In the genomic region with DNA sequence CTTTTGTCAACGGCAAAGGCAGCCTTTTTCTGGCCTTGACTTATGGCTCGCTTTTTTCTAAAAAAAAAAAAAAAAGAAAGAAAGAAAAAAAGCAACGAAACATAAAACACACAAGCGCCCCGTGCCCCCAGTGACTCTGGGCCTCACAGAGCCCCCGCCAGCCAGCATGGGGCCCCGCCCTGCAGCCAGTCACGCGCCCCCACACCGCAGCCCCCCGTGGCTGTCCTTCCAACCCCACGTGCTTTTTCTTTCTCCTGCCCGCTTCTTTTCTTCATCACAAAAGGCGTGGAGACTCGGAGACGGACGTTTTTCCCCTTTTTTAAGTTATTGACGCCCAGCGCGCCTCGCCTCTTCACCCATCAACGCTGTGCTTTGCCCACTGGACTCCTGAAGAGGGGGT, we compare ENCODE assay signal across 19 cellular contexts. TPM values are rescaled to one million over a fixed set of nuclear protein-coding genes. Genes with fewer than 3 reads are reported as not detected.
DNase-seq lines count a peak whose midpoint lies in the region; ATAC-seq, FAIRE-seq and TF ChIP-seq lines count a peak whose summit lies in the region.
"Had no signal": no experiment of that assay in that cellular context is flagged by ENCODE, and none has a peak within 500 bp of the region (broad histone marks: within the 10 kb centered on the region; RNA-seq: fewer than 3 reads in every experiment).

No MANE protein-coding gene starts in this region.

- no peak overlapping the region for H3K9ac ChIP-seq in HepG2 (ENCODE audit: insufficient read depth, low read depth, low read length)

- H3K4me3 Mint-ChIP-seq in nephron progenitor cell, result no peak overlapping the region
- H3K4me3 Mint-ChIP-seq: CD4-positive, CD25-positive, alpha-beta regulatory T cell; CD8-positive, alpha-beta memory T cell; H9 had no signal

- H3K9me3 Mint-ChIP-seq in nephron progenitor cell, result no peaks in the 10 kb centered on the region
- H3K9me3 Mint-ChIP-seq: CD4-positive, CD25-positive, alpha-beta regulatory T cell; CD8-positive, alpha-beta memory T cell; H9 had no signal

- H3K9me3 ChIP-seq in right cardiac atrium (ENCODE audit: control insufficient read depth, low read length), result no peaks in the 10 kb centered on the region
- no peaks in the 10 kb centered on the region for H3K9me3 ChIP-seq in HepG2 (ENCODE audit: low read length)
- H3K9me3 ChIP-seq: Caco-2 had no signal

- no peak for TF ChIP-seq RAD21 in HepG2 (CRISPR knock-in tag; IDR thresholded peaks at IDR 0.05)

- intact Hi-C loops in right cardiac atrium (cut with DNase I), result no loop called here
- intact Hi-C loops in Right ventricle myocardium superior (cut with DNase I), result no loop called here
- intact Hi-C loops in HepG2 (cut with micrococcal nuclease; ENCODE audit: unreplicated experiment), result no loop called here

- no peak overlapping the region for H2AFZ ChIP-seq in HepG2 (ENCODE audit: low read length)

- H3K4me1 Mint-ChIP-seq in nephron progenitor cell, result no peaks in the 10 kb centered on the region
- H3K4me1 Mint-ChIP-seq: CD8-positive, alpha-beta memory T cell had no signal

- in situ Hi-C loops in HepG2 (cut with HindIII; ENCODE audit: extremely low pct_ligation_motif_present, low pct_unique_long_range_greater_than_20kb), result loop anchor here (10.0 kb wide), 1 partner anchor 47 kb away; no protein-coding TSS in a partner anchor

- POLR2A ChIA-PET in HepG2 (lab: Yijun Ruan, JAX), result no interaction called here

- TF ChIP-seq EP300 in HepG2 (IDR thresholded peaks at IDR 0.05; ENCODE audit: low read depth in 2 of 2, low read length in 2 of 2) (no peak), HepG2 (CRISPR knock-in tag; IDR thresholded peaks at IDR 0.05; ENCODE audit: borderline replicate concordance) (no peak)

- H3K4me1 ChIP-seq in right cardiac atrium (ENCODE audit: control insufficient read depth, insufficient read depth, low read length) (no peaks in the 10 kb centered on the region), HepG2 (ENCODE audit: insufficient read depth, low read length) (no peaks in the 10 kb centered on the region)
- H3K4me1 ChIP-seq: Caco-2 had no signal

- H3K27ac ChIP-seq in right cardiac atrium (ENCODE audit: low read length), result no peak overlapping the region
- H3K27ac ChIP-seq in HepG2 (ENCODE audit: extremely low read length, insufficient read depth, low read length), result no peak overlapping the region

- peak overlapping the region; percentile 90 for H3K27ac Mint-ChIP-seq in nephron progenitor cell
- H3K27ac Mint-ChIP-seq: CD4-positive, CD25-positive, alpha-beta regulatory T cell had no signal

- H3K27me3 ChIP-seq in right cardiac atrium (ENCODE audit: control insufficient read depth, insufficient read depth) (no peaks in the 10 kb centered on the region), HepG2 (ENCODE audit: control insufficient read depth in 1 of 2, insufficient read depth in 2 of 2, low read length in 2 of 2) (no peaks in the 10 kb centered on the region)

- no peaks in the 10 kb centered on the region for H3K27me3 Mint-ChIP-seq in nephron progenitor cell (ENCODE audit: low read depth, poor library complexity)
- H3K27me3 Mint-ChIP-seq: CD4-positive, CD25-positive, alpha-beta regulatory T cell had no signal

- no peak for TF ChIP-seq POLR2A in HepG2 (IDR thresholded peaks at IDR 0.05; ENCODE audit: insufficient read depth in 1 of 2, low read depth in 2 of 2, low read length in 2 of 2)

- H3K4me2 ChIP-seq in HepG2 (ENCODE audit: low read depth, low read length), result no peak overlapping the region

- no peaks in the 10 kb centered on the region for H3K79me2 ChIP-seq in HepG2 (ENCODE audit: insufficient read depth, low read length)

- no peak for TF ChIP-seq CTCF in HepG2 (CRISPR knock-in tag; IDR thresholded peaks at IDR 0.05)
- no peak for TF ChIP-seq CTCF in nephron progenitor cell (IDR thresholded peaks at IDR 0.05)

- DNase-seq in right cardiac atrium (peak; percentile 8 to 31 (median 28)), Right ventricle myocardium superior (no peak), HepG2 (ENCODE audit: low spot score) (no peak), nephron progenitor cell (no peak), COR-L47 (lab: John Stamatoyannopoulos, UW) (no peak), NCI-H1092 (lab: John Stamatoyannopoulos, UW) (no peak), NCI-H2227 (lab: John Stamatoyannopoulos, UW; ENCODE audit: unreplicated experiment) (no peak)
- DNase-seq: 8988T; C1 segment of cervical spinal cord; Caco-2; CD4-positive, CD25-positive, alpha-beta regulatory T cell; CD8-positive, alpha-beta memory T cell; DMS79 treated with DMSO at 0.1 percent for 48 hours; H9 had no signal

- CTCF ChIA-PET in HepG2 (lab: Yijun Ruan, JAX; ENCODE audit: low intra/inter-chr PET ratio, low total read pairs), result no interaction called here

- H3K36me3 ChIP-seq in HepG2 (replicated peaks in 1 of 2; ENCODE audit: control insufficient read depth in 1 of 2, insufficient read depth in 2 of 2, low read length in 2 of 2), result peaks cover 2 to 4% of the 10 kb centered on the region in 2 experiments; a peak in 2 of 5 replicates

- BruUV-seq in HepG2 (replicated peaks; lab: Mats Ljungman, UMichigan), result TSS peak; percentile 44

- no peaks in the 10 kb centered on the region for H3K36me3 Mint-ChIP-seq in nephron progenitor cell (ENCODE audit: low read depth)
- H3K36me3 Mint-ChIP-seq: CD4-positive, CD25-positive, alpha-beta regulatory T cell; CD8-positive, alpha-beta memory T cell had no signal

- no peak for ATAC-seq in right cardiac atrium
- no peak for ATAC-seq in Right ventricle myocardium superior (ENCODE audit: poor library complexity)
- no peak for ATAC-seq in HepG2
- ATAC-seq: GM12878 had no signal

- H4K20me1 ChIP-seq in HepG2 (ENCODE audit: insufficient read depth, low read length), result no peaks in the 10 kb centered on the region

- FAIRE-seq in HepG2 (lab: Jason Lieb, UNC), result no peak
- FAIRE-seq: GM12878, H1 had no signal

- H3K4me3 ChIP-seq in right cardiac atrium (ENCODE audit: low read length) (no peak overlapping the region), HepG2 (replicated peaks in 1 of 3; ENCODE audit: insufficient read depth in 1 of 3, low read depth in 2 of 3, low read length in 3 of 3) (no peak overlapping the region)
- H3K4me3 ChIP-seq: GM12878 had no signal

- WGBS in right cardiac atrium, result 91% methylated on average over 22 of the region's 22 CpGs
- 92% methylated on average over 22 of the region's 22 CpGs for WGBS in HepG2 (ENCODE audit: low lambda C conversion rate)

RNA-seq across cellular contexts. Expression of a gene that starts 14.4 kb away (rescaled TPM):
- total RNA-seq in right cardiac atrium (1 to 10 TPM; 1.8 to 2.5 (median 2.1) TPM), Right ventricle myocardium superior (2.8 TPM), HepG2 (2016; rRNA removed; fragmentation: Illumina TruSeq; extraction: Trizol) (not detected in 2 replicates)
- polyA plus RNA-seq in right cardiac atrium (1.00 TPM), HepG2 (2011; rRNA removed) (not detected in 2 replicates)
- total RNA-seq in HepG2 (2016; cell fraction: cytosol; rRNA removed; fragmentation: Illumina TruSeq; extraction: Trizol; ENCODE audit: low read depth), result not detected in 2 replicates
- not detected in 2 replicates for total RNA-seq in HepG2 (2016; cell fraction: insoluble cytoplasmic fraction; rRNA removed; fragmentation: Illumina TruSeq; extraction: Trizol)
- not detected in 2 replicates for total RNA-seq in HepG2 (2016; cell fraction: membrane; rRNA removed; fragmentation: Illumina TruSeq; extraction: Trizol)
- not detected in 2 replicates for total RNA-seq in HepG2 (2016; cell fraction: nucleus; rRNA removed; fragmentation: Illumina TruSeq; extraction: Trizol)
- polyA plus RNA-seq in HepG2 (2011; cell fraction: cytosol; rRNA removed), result 0.04 TPM in 1 of 2 replicates, not detected in the other
- not detected in 2 replicates for polyA plus RNA-seq in HepG2 (2011; cell fraction: nucleus; rRNA removed)
- not detected in 2 replicates for polyA plus RNA-seq in HepG2 (2012)
- not detected in 2 replicates for polyA plus RNA-seq in HepG2 (2016; cell fraction: cytosol; fragmentation: Illumina TruSeq; extraction: Trizol; ENCODE audit: low read depth)
- not detected in 2 replicates for polyA plus RNA-seq in HepG2 (2016; cell fraction: insoluble cytoplasmic fraction; fragmentation: Illumina TruSeq; extraction: Trizol; ENCODE audit: low read depth)
- 0.08 TPM in 1 of 2 replicates, not detected in the other for polyA plus RNA-seq in HepG2 (2016; cell fraction: membrane; fragmentation: Illumina TruSeq; extraction: Trizol; ENCODE audit: low read depth)
- polyA plus RNA-seq in HepG2 (2016; cell fraction: nucleus; fragmentation: Illumina TruSeq; extraction: Trizol; ENCODE audit: insufficient read depth, low read depth), result 0.22 TPM in 1 of 2 replicates, not detected in the other
- polyA minus RNA-seq in HepG2 (2011; rRNA and poly(A)+ RNA removed; ENCODE audit: low replicate concordance), result 0.10 and 0.61 TPM in 2 replicates
- not detected in 2 replicates for polyA minus RNA-seq in HepG2 (2011; cell fraction: cytosol; rRNA and poly(A)+ RNA removed)
- polyA minus RNA-seq in HepG2 (2011; cell fraction: nucleus; rRNA and poly(A)+ RNA removed), result not detected in 2 replicates
- total RNA-seq: Caco-2, H9 had no signal
- polyA plus RNA-seq: AG04450 had no signal

RNA-seq across cellular contexts. Expression of a gene that starts 27.2 kb away (rescaled TPM):
- total RNA-seq in right cardiac atrium, result 10 to 100 TPM; 63.3 to 71.6 (median 69.7) TPM
- polyA plus RNA-seq in right cardiac atrium, result 69.8 TPM
- total RNA-seq in Right ventricle myocardium superior, result 61.3 TPM
- 18.8 and 26.8 TPM in 2 replicates for total RNA-seq in HepG2 (2016; rRNA removed; fragmentation: Illumina TruSeq; extraction: Trizol)
- 4.5 and 5.5 TPM in 2 replicates for total RNA-seq in HepG2 (2016; cell fraction: cytosol; rRNA removed; fragmentation: Illumina TruSeq; extraction: Trizol; ENCODE audit: low read depth)
- 16.2 and 28.2 TPM in 2 replicates for total RNA-seq in HepG2 (2016; cell fraction: insoluble cytoplasmic fraction; rRNA removed; fragmentation: Illumina TruSeq; extraction: Trizol)
- 20.2 and 20.3 TPM in 2 replicates for total RNA-seq in HepG2 (2016; cell fraction: membrane; rRNA removed; fragmentation: Illumina TruSeq; extraction: Trizol)
- total RNA-seq in HepG2 (2016; cell fraction: nucleus; rRNA removed; fragmentation: Illumina TruSeq; extraction: Trizol), result 13.2 and 15.8 TPM in 2 replicates
- 16.0 and 16.8 TPM in 2 replicates for polyA plus RNA-seq in HepG2 (2011; rRNA removed)
- polyA plus RNA-seq in HepG2 (2011; cell fraction: cytosol; rRNA removed), result 18.0 and 19.4 TPM in 2 replicates
- polyA plus RNA-seq in HepG2 (2011; cell fraction: nucleus; rRNA removed), result 24.5 and 30.8 TPM in 2 replicates
- 21.5 and 25.5 TPM in 2 replicates for polyA plus RNA-seq in HepG2 (2012)
- polyA plus RNA-seq in HepG2 (2016; cell fraction: cytosol; fragmentation: Illumina TruSeq; extraction: Trizol; ENCODE audit: low read depth), result 4.2 and 4.6 TPM in 2 replicates
- polyA plus RNA-seq in HepG2 (2016; cell fraction: insoluble cytoplasmic fraction; fragmentation: Illumina TruSeq; extraction: Trizol; ENCODE audit: low read depth), result 25.9 and 33.9 TPM in 2 replicates
- polyA plus RNA-seq in HepG2 (2016; cell fraction: membrane; fragmentation: Illumina TruSeq; extraction: Trizol; ENCODE audit: low read depth), result 14.1 and 15.9 TPM in 2 replicates
- 31.1 and 31.9 TPM in 2 replicates for polyA plus RNA-seq in HepG2 (2016; cell fraction: nucleus; fragmentation: Illumina TruSeq; extraction: Trizol; ENCODE audit: insufficient read depth, low read depth)
- 36.6 and 52.6 TPM in 2 replicates for polyA minus RNA-seq in HepG2 (2011; rRNA and poly(A)+ RNA removed; ENCODE audit: low replicate concordance)
- polyA minus RNA-seq in HepG2 (2011; cell fraction: cytosol; rRNA and poly(A)+ RNA removed), result 10.8 and 16.8 TPM in 2 replicates
- polyA minus RNA-seq in HepG2 (2011; cell fraction: nucleus; rRNA and poly(A)+ RNA removed), result 6.7 and 7.1 TPM in 2 replicates

RNA-seq across cellular contexts. Expression of a gene that starts 57.2 kb away (rescaled TPM):
- total RNA-seq in right cardiac atrium (under 1 TPM; 0.33 to 0.96 (median 0.74) TPM), Right ventricle myocardium superior (0.27 TPM), HepG2 (2016; rRNA removed; fragmentation: Illumina TruSeq; extraction: Trizol) (0.07 TPM in 1 of 2 replicates, not detected in the other)
- polyA plus RNA-seq in right cardiac atrium (0.97 TPM), HepG2 (2011; rRNA removed) (0.09 and 0.33 TPM in 2 replicates)
- not detected in 2 replicates for total RNA-seq in HepG2 (2016; cell fraction: cytosol; rRNA removed; fragmentation: Illumina TruSeq; extraction: Trizol; ENCODE audit: low read depth)
- total RNA-seq in HepG2 (2016; cell fraction: insoluble cytoplasmic fraction; rRNA removed; fragmentation: Illumina TruSeq; extraction: Trizol), result 0.09 TPM in 1 of 2 replicates, not detected in the other
- not detected in 2 replicates for total RNA-seq in HepG2 (2016; cell fraction: membrane; rRNA removed; fragmentation: Illumina TruSeq; extraction: Trizol)
- total RNA-seq in HepG2 (2016; cell fraction: nucleus; rRNA removed; fragmentation: Illumina TruSeq; extraction: Trizol), result not detected in 2 replicates
- polyA plus RNA-seq in HepG2 (2011; cell fraction: cytosol; rRNA removed), result not detected in 2 replicates
- 1.2 and 1.8 TPM in 2 replicates for polyA plus RNA-seq in HepG2 (2011; cell fraction: nucleus; rRNA removed)
- not detected in 2 replicates for polyA plus RNA-seq in HepG2 (2012)
- not detected in 2 replicates for polyA plus RNA-seq in HepG2 (2016; cell fraction: cytosol; fragmentation: Illumina TruSeq; extraction: Trizol; ENCODE audit: low read depth)
- not detected in 2 replicates for polyA plus RNA-seq in HepG2 (2016; cell fraction: insoluble cytoplasmic fraction; fragmentation: Illumina TruSeq; extraction: Trizol; ENCODE audit: low read depth)
- not detected in 2 replicates for polyA plus RNA-seq in HepG2 (2016; cell fraction: membrane; fragmentation: Illumina TruSeq; extraction: Trizol; ENCODE audit: low read depth)
- polyA plus RNA-seq in HepG2 (2016; cell fraction: nucleus; fragmentation: Illumina TruSeq; extraction: Trizol; ENCODE audit: insufficient read depth, low read depth), result 0.29 TPM in 1 of 2 replicates, not detected in the other
- polyA minus RNA-seq in HepG2 (2011; rRNA and poly(A)+ RNA removed; ENCODE audit: low replicate concordance), result 0.19 TPM in 1 of 2 replicates, not detected in the other
- polyA minus RNA-seq in HepG2 (2011; cell fraction: cytosol; rRNA and poly(A)+ RNA removed), result not detected in 2 replicates
- 0.25 TPM in 1 of 2 replicates, not detected in the other for polyA minus RNA-seq in HepG2 (2011; cell fraction: nucleus; rRNA and poly(A)+ RNA removed)
- total RNA-seq: A673, Caco-2, H1, H9, HT-29 had no signal
- polyA plus RNA-seq: AG04450, H1 had no signal

RNA-seq across cellular contexts. Expression of a gene that starts 59.1 kb away (rescaled TPM):
- total RNA-seq in right cardiac atrium, result 1,000 to 10,000 TPM in 2 of 4 donors, 100 to 1,000 TPM in 2; 784 to 1,020 (median 971) TPM
- polyA plus RNA-seq in right cardiac atrium, result 1,565 TPM
- 760 TPM for total RNA-seq in Right ventricle myocardium superior
- 51.6 and 62.8 TPM in 2 replicates for total RNA-seq in HepG2 (2016; rRNA removed; fragmentation: Illumina TruSeq; extraction: Trizol)
- total RNA-seq in HepG2 (2016; cell fraction: cytosol; rRNA removed; fragmentation: Illumina TruSeq; extraction: Trizol; ENCODE audit: low read depth), result 148 and 187 TPM in 2 replicates
- total RNA-seq in HepG2 (2016; cell fraction: insoluble cytoplasmic fraction; rRNA removed; fragmentation: Illumina TruSeq; extraction: Trizol), result 41.9 and 63.2 TPM in 2 replicates
- 155 and 189 TPM in 2 replicates for total RNA-seq in HepG2 (2016; cell fraction: membrane; rRNA removed; fragmentation: Illumina TruSeq; extraction: Trizol)
- 29.0 and 32.6 TPM in 2 replicates for total RNA-seq in HepG2 (2016; cell fraction: nucleus; rRNA removed; fragmentation: Illumina TruSeq; extraction: Trizol)
- 189 and 246 TPM in 2 replicates for polyA plus RNA-seq in HepG2 (2011; rRNA removed)
- 170 and 253 TPM in 2 replicates for polyA plus RNA-seq in HepG2 (2011; cell fraction: cytosol; rRNA removed)
- polyA plus RNA-seq in HepG2 (2011; cell fraction: nucleus; rRNA removed), result 312 and 359 TPM in 2 replicates
- 157 and 182 TPM in 2 replicates for polyA plus RNA-seq in HepG2 (2012)
- 365 and 380 TPM in 2 replicates for polyA plus RNA-seq in HepG2 (2016; cell fraction: cytosol; fragmentation: Illumina TruSeq; extraction: Trizol; ENCODE audit: low read depth)
- polyA plus RNA-seq in HepG2 (2016; cell fraction: insoluble cytoplasmic fraction; fragmentation: Illumina TruSeq; extraction: Trizol; ENCODE audit: low read depth), result 90.9 and 108 TPM in 2 replicates
- 308 and 330 TPM in 2 replicates for polyA plus RNA-seq in HepG2 (2016; cell fraction: membrane; fragmentation: Illumina TruSeq; extraction: Trizol; ENCODE audit: low read depth)
- polyA plus RNA-seq in HepG2 (2016; cell fraction: nucleus; fragmentation: Illumina TruSeq; extraction: Trizol; ENCODE audit: insufficient read depth, low read depth), result 105 and 117 TPM in 2 replicates
- 213 and 462 TPM in 2 replicates for polyA minus RNA-seq in HepG2 (2011; rRNA and poly(A)+ RNA removed; ENCODE audit: low replicate concordance)
- polyA minus RNA-seq in HepG2 (2011; cell fraction: cytosol; rRNA and poly(A)+ RNA removed), result 159 and 180 TPM in 2 replicates
- polyA minus RNA-seq in HepG2 (2011; cell fraction: nucleus; rRNA and poly(A)+ RNA removed), result 36.2 and 46.2 TPM in 2 replicates

Comparison
In these comparisons a context has a peak if more than half of its experiments do, and no peak if none do; other contexts are left out.
1. DNase-seq: peak in right cardiac atrium (3 of 3); none in Right ventricle myocardium superior (single experiment), HepG2 (single experiment), nephron progenitor cell (single experiment), COR-L47 (single experiment), NCI-H1092 (single experiment) and NCI-H2227 (single experiment).